Comparison of ENCODE assay signal across 24 cellular contexts in the genomic region with DNA sequence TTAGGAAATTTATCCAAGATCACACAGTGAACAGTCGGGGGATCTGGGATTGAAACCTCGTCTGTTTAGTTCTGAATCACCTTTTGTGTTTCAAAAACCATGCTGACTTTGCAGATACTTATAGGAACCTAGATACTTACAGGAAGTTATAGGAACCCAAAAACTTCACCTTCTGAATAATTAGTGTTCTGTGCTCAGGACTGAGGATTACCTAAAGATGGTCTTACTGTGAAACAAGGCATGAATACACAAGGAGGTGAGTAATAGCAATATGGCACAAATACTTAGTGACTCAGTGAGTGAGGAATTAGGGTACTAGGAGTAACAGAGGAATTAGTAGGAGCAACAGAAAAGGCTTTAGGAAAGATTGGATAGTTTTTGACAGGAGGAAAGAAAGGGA.
A peak's percentile ranks its signal among the peaks of the same experiment; 100 is the strongest.
DNase-seq lines count a peak whose midpoint lies in the region; ATAC-seq and TF ChIP-seq lines count a peak whose summit lies in the region.
"Had no signal": no experiment of that assay in that cellular context is flagged by ENCODE, and none has a peak within 500 bp of the region (broad histone marks: within the 10 kb centered on the region; RNA-seq: fewer than 3 reads in every experiment).

No MANE protein-coding gene starts in this region.

- no peak for TF ChIP-seq CTCF in suprapubic skin (IDR thresholded peaks at IDR 0.05)

- 100% methylated on average over 1 of the region's 2 CpGs for WGBS in mesenchymal stem cell
- WGBS in suprapubic skin, result 90% methylated on average over 2 of the region's 2 CpGs

- no peak overlapping the region for H3K9ac ChIP-seq in mesenchymal stem cell (ENCODE audit: low read length)

- H3K4me2 ChIP-seq in mesenchymal stem cell (ENCODE audit: low read length, poor library complexity, severe bottlenecking), result no peak overlapping the region

- peak overlapping the region; percentile 65 for H3K27ac ChIP-seq in epithelial cell of prostate
- H3K27ac ChIP-seq in mesenchymal stem cell (ENCODE audit: low read length, poor library complexity, severe bottlenecking), result no peak overlapping the region
- no peak overlapping the region for H3K27ac ChIP-seq in suprapubic skin
- H3K27ac ChIP-seq: gastrocnemius medialis, prostate gland, vagina had no signal

- no peak overlapping the region for H2AK5ac ChIP-seq in mesenchymal stem cell (ENCODE audit: low read length, severe bottlenecking)

- H2BK12ac ChIP-seq in mesenchymal stem cell (ENCODE audit: low read length in 2 of 2), result no peak overlapping the region

- no peak overlapping the region for H2BK15ac ChIP-seq in mesenchymal stem cell (ENCODE audit: low read depth, poor library complexity, severe bottlenecking)

- no peak overlapping the region for H3K14ac ChIP-seq in mesenchymal stem cell (ENCODE audit: low read length in 2 of 2)

- H3K23ac ChIP-seq in mesenchymal stem cell (ENCODE audit: low read length in 2 of 2), result no peak overlapping the region

- no peak overlapping the region for H4K91ac ChIP-seq in mesenchymal stem cell (ENCODE audit: low read length)

- no peak for TF ChIP-seq POLR2A in suprapubic skin (IDR thresholded peaks at IDR 0.05)

- no peak overlapping the region for H2BK5ac ChIP-seq in mesenchymal stem cell (ENCODE audit: low read depth, low read length, poor library complexity, severe bottlenecking)

- no peak overlapping the region for H3K4ac ChIP-seq in mesenchymal stem cell (ENCODE audit: low read depth in 1 of 2, low read length in 2 of 2)

- no peak overlapping the region for H3K18ac ChIP-seq in mesenchymal stem cell (ENCODE audit: low read depth in 1 of 2, low read length in 2 of 2)

- H3K4me3 ChIP-seq in mesenchymal stem cell (ENCODE audit: insufficient read depth in 1 of 2, low read depth in 1 of 2, low read length in 2 of 2), result no peak overlapping the region
- no peak overlapping the region for H3K4me3 ChIP-seq in suprapubic skin
- H3K4me3 ChIP-seq: gastrocnemius medialis, prostate gland, vagina had no signal

- H3K9me3 ChIP-seq in mesenchymal stem cell (ENCODE audit: control insufficient read depth, low read length) (no peaks in the 10 kb centered on the region), suprapubic skin (no peaks in the 10 kb centered on the region)
- H3K9me3 ChIP-seq: gastrocnemius medialis, prostate gland, vagina had no signal

- ATAC-seq in GM21515 (IDR thresholded peaks at IDR 0.05; ENCODE audit: unreplicated experiment), result no peak
- ATAC-seq: activated CD8-positive, alpha-beta T cell treated with anti-CD3 and anti-CD28 coated beads for 36 hours; gastrocnemius medialis; left colon had no signal

- H3K27me3 ChIP-seq in mesenchymal stem cell (ENCODE audit: control insufficient read depth in 1 of 2, insufficient read depth in 1 of 2, low read length in 2 of 2) (no peaks in the 10 kb centered on the region), suprapubic skin (no peaks in the 10 kb centered on the region)
- H3K27me3 ChIP-seq: gastrocnemius medialis, vagina had no signal

- H3K36me3 ChIP-seq in mesenchymal stem cell (ENCODE audit: control insufficient read depth in 1 of 2, insufficient read depth in 2 of 2, low read depth in 1 of 2, low read length in 2 of 2) (no peaks in the 10 kb centered on the region), suprapubic skin (no peaks in the 10 kb centered on the region)
- H3K36me3 ChIP-seq: gastrocnemius medialis, prostate gland, vagina had no signal

- DNase-seq in AG20443 (ENCODE audit: low spot score) (peak; percentile 59), M059J (ENCODE audit: low read depth) (peak; percentile 57), epithelial cell of prostate (ENCODE audit: low read depth, low spot score) (peak; percentile 51), mesenchymal stem cell (peak; percentile 5), ecto neural progenitor cell (ENCODE audit: low spot score) (no peak), DMS153 treated with DMSO at 0.1 percent for 48 hours (lab: John Stamatoyannopoulos, UW; ENCODE audit: unreplicated experiment) (no peak), suprapubic skin (ENCODE audit: low spot score in 2 of 2) (no peak)
- DNase-seq: activated B cell treated with CpG ODN at 0.5 μM for 24 hours; activated CD8-positive, alpha-beta T cell treated with anti-CD3 and anti-CD28 coated beads for 36 hours; activated naive CD4-positive, alpha-beta T cell treated with anti-CD3 and anti-CD28 coated beads, Interleukin-2, amount 10 ng/mL, durations not matched to agents 7 days and 5 days; activated T-cell treated with anti-CD3 and anti-CD28 coated beads, Interleukin-2, amount 50 U/mL, for 24 hours; anterior cingulate cortex; CD8-positive, alpha-beta memory T cell; DND-41; gastrocnemius medialis; Karpas-422; left colon; midbrain; NCI-H748 treated with DMSO at 0.1 percent for 48 hours; OCI-M1; stimulated activated CD4-positive, alpha-beta T cell treated with anti-CD3 and anti-CD28 coated beads, Interleukin-12 subunit alpha, Interleukin-12 subunit beta, amount 100 ng/mL, for 4 hours had no signal

- no peak for TF ChIP-seq EP300 in suprapubic skin (IDR thresholded peaks at IDR 0.05)

- no peaks in the 10 kb centered on the region for H3K4me1 ChIP-seq in mesenchymal stem cell (ENCODE audit: control insufficient read depth, insufficient read depth, low read depth, low read length)
- H3K4me1 ChIP-seq in suprapubic skin, result no peaks in the 10 kb centered on the region
- H3K4me1 ChIP-seq: gastrocnemius medialis, prostate gland, vagina had no signal

- no peak overlapping the region for H4K8ac ChIP-seq in mesenchymal stem cell (ENCODE audit: low read length)

- H2AFZ ChIP-seq in mesenchymal stem cell (ENCODE audit: low read depth, low read length), result no peak overlapping the region

- H2BK120ac ChIP-seq in mesenchymal stem cell (ENCODE audit: low read depth, low read length), result no peak overlapping the region

- H3K79me1 ChIP-seq in mesenchymal stem cell (replicated peaks; ENCODE audit: low read length, poor library complexity, severe bottlenecking), result no peaks in the 10 kb centered on the region

Comparison
In these comparisons a context has a peak if more than half of its experiments do, and no peak if none do; other contexts are left out.
1. DNase-seq: peak in AG20443 (single experiment), M059J (single experiment), epithelial cell of prostate (single experiment) and mesenchymal stem cell (single experiment); none in ecto neural progenitor cell (single experiment), DMS153 treated with DMSO at 0.1 percent for 48 hours (single experiment) and suprapubic skin (0 of 2).